ENCODE assay signal across 26 cellular contexts in genomic region chr14:34266344-34266743, GRCh38.
"Had no signal": no experiment of that assay in that cellular context is flagged by ENCODE, and none has a peak within 500 bp of the region (broad histone marks: within the 10 kb centered on the region; RNA-seq: fewer than 3 reads in every experiment).

No MANE protein-coding gene starts in this region.

- H3K4me3 ChIP-seq: colonic mucosa, esophagus squamous epithelium, gastrocnemius medialis, heart right ventricle, left lung, lower lobe of right lung had no signal

- H3K4me1 ChIP-seq: colonic mucosa, esophagus squamous epithelium, gastrocnemius medialis, heart right ventricle, left lung, lower lobe of right lung had no signal

- ATAC-seq: effector memory CD8-positive, alpha-beta T cell; esophagus mucosa; gastrocnemius medialis; left cardiac atrium; left lung; left ventricle myocardium superior; lower lobe of right lung had no signal

- DNase-seq: colonic mucosa; cortex of kidney; effector CD8-positive, alpha-beta T cell; effector memory CD8-positive, alpha-beta T cell; endodermal cell; erythroblast; esophagus squamous epithelium; foreskin fibroblast; foreskin melanocyte; gastrocnemius medialis; glutamatergic neuron; head of caudate nucleus; heart right ventricle; hippocampal formation; left cardiac atrium; left lung; left ventricle myocardium superior; lower lobe of right lung; mesendoderm; midbrain had no signal

- H3K36me3 ChIP-seq: colonic mucosa, esophagus squamous epithelium, gastrocnemius medialis, heart right ventricle, left lung, lower lobe of right lung had no signal

- H3K4me3 Mint-ChIP-seq: dendritic cell treated with granulocyte-macrophage colony-stimulating factor and Interleukin-4, amounts not matched to agents 40 ng/mL and 50 ng/mL, for 4 days; effector memory CD8-positive, alpha-beta T cell; endodermal cell had no signal

- H3K4me1 Mint-ChIP-seq: endodermal cell had no signal

- H3K27ac ChIP-seq: colonic mucosa, epithelial cell of prostate, esophagus squamous epithelium, gastrocnemius medialis, heart right ventricle, left lung, lower lobe of right lung had no signal

- H3K27ac Mint-ChIP-seq: dendritic cell treated with granulocyte-macrophage colony-stimulating factor and Interleukin-4, amounts not matched to agents 40 ng/mL and 50 ng/mL, for 4 days; effector memory CD8-positive, alpha-beta T cell; endodermal cell had no signal

- H3K27me3 ChIP-seq: colonic mucosa, esophagus squamous epithelium, gastrocnemius medialis, heart right ventricle, left lung had no signal

- H3K9me3 Mint-ChIP-seq: dendritic cell treated with granulocyte-macrophage colony-stimulating factor and Interleukin-4, amounts not matched to agents 40 ng/mL and 50 ng/mL, for 4 days; effector memory CD8-positive, alpha-beta T cell had no signal

- FAIRE-seq: endometrium, islet of Langerhans, keratinocyte had no signal

- H3K9me3 ChIP-seq: colonic mucosa, esophagus squamous epithelium, heart right ventricle, left lung, lower lobe of right lung had no signal
